ENCODE assay signal across 30 cellular contexts in the genomic region with DNA sequence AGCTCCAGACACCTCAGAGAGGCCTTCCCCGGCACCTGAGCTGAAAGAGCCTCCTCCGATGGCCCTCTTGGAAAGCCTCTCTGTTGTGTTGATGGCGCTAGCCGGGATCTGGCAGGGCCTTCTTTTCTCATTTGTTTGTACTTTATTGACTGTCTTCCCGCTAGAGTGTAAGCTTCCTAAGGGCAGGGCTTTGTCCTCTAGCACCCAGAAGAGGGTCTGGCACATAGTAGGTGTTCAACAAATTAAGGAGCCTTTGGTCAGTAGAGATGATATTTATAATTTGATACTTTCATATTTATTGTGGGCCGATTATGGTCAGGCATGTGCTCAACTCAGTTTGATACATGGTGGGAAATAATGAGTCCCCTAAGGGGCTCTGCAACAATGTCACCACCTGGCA. TPM values are rescaled to one million over a fixed set of nuclear protein-coding genes. Genes with fewer than 3 reads are reported as not detected.
"Had no signal": no experiment of that assay in that cellular context is flagged by ENCODE, and none has a peak within 500 bp of the region (broad histone marks: within the 10 kb centered on the region; RNA-seq: fewer than 3 reads in every experiment).

No MANE protein-coding gene starts in this region.

- FAIRE-seq: endometrium, endothelial cell of umbilical vein had no signal

- H3K27me3 ChIP-seq: ascending aorta, breast epithelium, cardiac muscle cell, colonic mucosa, esophagus squamous epithelium, gastroesophageal sphincter had no signal

- H3K4me3 ChIP-seq: ascending aorta, breast epithelium, cardiac muscle cell, colonic mucosa, esophagus squamous epithelium, gastroesophageal sphincter had no signal

- H3K36me3 ChIP-seq: breast epithelium, colonic mucosa had no signal

- ATAC-seq: activated CD4-positive, CD25-positive, alpha-beta regulatory T cell treated with anti-CD3 and anti-CD28 coated beads, Interleukin-2, amount 50 U/mL, for 24 hours; activated CD8-positive, alpha-beta T cell treated with anti-CD3 and anti-CD28 coated beads for 36 hours; activated naive CD4-positive, alpha-beta T cell treated with anti-CD3 and anti-CD28 coated beads, Interleukin-2, amount 50 U/mL, for 72 hours; activated T-cell treated with anti-CD3 and anti-CD28 coated beads, Interleukin-2, amount 50 U/mL, for 72 hours; gastroesophageal sphincter; T-helper 17 cell had no signal

- DNase-seq: activated B cell treated with CpG ODN at 0.5 μM for 24 hours; activated CD4-positive, alpha-beta T cell treated with anti-CD3 and anti-CD28 coated beads for 48 hours; activated CD4-positive, alpha-beta T cell treated with anti-CD3 and anti-CD28 coated beads, Interleukin-2, amount 50 U/mL, for 1 hour; activated CD4-positive, alpha-beta T cell treated with anti-CD3 and anti-CD28 coated beads, Interleukin-2, amount 50 U/mL, for 48 hours; activated CD8-positive, alpha-beta memory T cell treated with anti-CD3 and anti-CD28 coated beads for 24 hours; activated CD8-positive, alpha-beta T cell treated with anti-CD3 and anti-CD28 coated beads for 36 hours; activated gamma-delta T cell; activated naive CD4-positive, alpha-beta T cell; activated naive CD4-positive, alpha-beta T cell treated with anti-CD3 and anti-CD28 coated beads, Interleukin-2, amount 10 ng/mL, durations not matched to agents 7 days and 5 days; activated naive CD8-positive, alpha-beta T cell treated with anti-CD3 and anti-CD28 coated beads, Interleukin-2, amount 10 ng/mL, durations not matched to agents 7 days and 5 days; activated T-cell treated with anti-CD3 and anti-CD28 coated beads, Interleukin-2, amount 50 U/mL, for 72 hours; central memory CD4-positive, alpha-beta T cell; cerebellar nuclear complex; colonic mucosa; effector CD8-positive, alpha-beta T cell; esophagus squamous epithelium; foreskin melanocyte; T-helper 1 cell; T-helper 17 cell; T1000; WERI-Rb-1 had no signal

- H3K9me3 ChIP-seq: ascending aorta, breast epithelium, colonic mucosa, esophagus squamous epithelium, gastroesophageal sphincter had no signal

- H3K27ac ChIP-seq: ascending aorta, breast epithelium, cardiac muscle cell, colonic mucosa, epithelial cell of prostate, esophagus squamous epithelium, gastroesophageal sphincter, WERI-Rb-1 had no signal

- H3K4me1 ChIP-seq: breast epithelium had no signal

RNA-seq across cellular contexts. Expression of gene BATF2, which starts 21.2 kb away (rescaled TPM):
- total RNA-seq: activated CD8-positive, alpha-beta T cell treated with anti-CD3 and anti-CD28 coated beads for 36 hours; activated naive CD4-positive, alpha-beta T cell treated with anti-CD3 and anti-CD28 coated beads, Interleukin-2, amount 50 U/mL, for 72 hours; T-helper 17 cell had no signal
- polyA plus RNA-seq: cardiac muscle cell had no signal
